ENCODE assay signal across 9 cellular contexts in genomic region chr11:95230054-95231034, GRCh38. TPM values are rescaled to one million over a fixed set of nuclear protein-coding genes. Genes with fewer than 3 reads are reported as not detected.
DNase-seq lines count a peak whose midpoint lies in the region; ATAC-seq and TF ChIP-seq lines count a peak whose summit lies in the region.
"Had no signal": no experiment of that assay in that cellular context is flagged by ENCODE, and none has a peak within 500 bp of the region (broad histone marks: within the 10 kb centered on the region; RNA-seq: fewer than 3 reads in every experiment).

No MANE protein-coding gene starts in this region.

- peak overlapping the region; percentile 77 for H3K27ac Mint-ChIP-seq in activated T-helper 2 cell treated with anti-CD3 and anti-CD28 coated beads, Interferon-gamma antibody, Interleukin-2, Interleukin-4, amounts not matched to agents 10 μg/mL and 5 μg/mL and 100 μg/mL, durations not matched to agents 14 hours and 24 hours and 36 hours
- peak overlapping the region; percentile 99 for H3K27ac Mint-ChIP-seq in nephron progenitor cell
- H3K27ac Mint-ChIP-seq: dendritic cell treated with granulocyte-macrophage colony-stimulating factor and Interleukin-4, amounts not matched to agents 40 ng/mL and 50 ng/mL, for 4 days had no signal

- no peaks in the 10 kb centered on the region for H3K9me3 Mint-ChIP-seq in activated T-helper 2 cell treated with anti-CD3 and anti-CD28 coated beads, Interferon-gamma antibody, Interleukin-2, Interleukin-4, amounts not matched to agents 10 μg/mL and 5 μg/mL and 100 μg/mL, durations not matched to agents 14 hours and 24 hours and 36 hours
- peaks cover 19% of the 10 kb centered on the region for H3K9me3 Mint-ChIP-seq in nephron progenitor cell
- H3K9me3 Mint-ChIP-seq: dendritic cell treated with granulocyte-macrophage colony-stimulating factor and Interleukin-4, amounts not matched to agents 40 ng/mL and 50 ng/mL, for 4 days had no signal

- ATAC-seq in GM18498 (IDR thresholded peaks at IDR 0.05; ENCODE audit: unreplicated experiment) (peak; percentile 12), HG02610 (IDR thresholded peaks at IDR 0.05; ENCODE audit: unreplicated experiment) (peak; percentile 6), HG03378 (IDR thresholded peaks at IDR 0.05; ENCODE audit: unreplicated experiment) (no peak)

- peak; percentile 18 for DNase-seq in NCI-H345 treated with DMSO at 0.1 percent for 48 hours (lab: John Stamatoyannopoulos, UW; ENCODE audit: unreplicated experiment)
- peak; percentile 28 for DNase-seq in activated T-helper 2 cell treated with anti-CD3 and anti-CD28 coated beads, Interferon-gamma antibody, Interleukin-2, Interleukin-4, amounts not matched to agents 10 μg/mL and 5 μg/mL and 100 μg/mL, durations not matched to agents 14 hours and 24 hours and 36 hours (ENCODE audit: low spot score)
- peak; percentile 8 to 39 for DNase-seq in foreskin fibroblast
- peak; percentile 53 for DNase-seq in nephron progenitor cell
- no peak for DNase-seq in SIG-M5 (lab: John Stamatoyannopoulos, UW)

- H3K4me3 Mint-ChIP-seq in activated T-helper 2 cell treated with anti-CD3 and anti-CD28 coated beads, Interferon-gamma antibody, Interleukin-2, Interleukin-4, amounts not matched to agents 10 μg/mL and 5 μg/mL and 100 μg/mL, durations not matched to agents 14 hours and 24 hours and 36 hours (ENCODE audit: low read depth), result peak overlapping the region; percentile 92
- no peak overlapping the region for H3K4me3 Mint-ChIP-seq in nephron progenitor cell
- H3K4me3 Mint-ChIP-seq: dendritic cell treated with granulocyte-macrophage colony-stimulating factor and Interleukin-4, amounts not matched to agents 40 ng/mL and 50 ng/mL, for 4 days had no signal

- peak overlapping the region; percentile 49 to 79 for H3K4me3 ChIP-seq in foreskin fibroblast (ENCODE audit: low read depth in 1 of 2, low read length in 2 of 2)

- intact Hi-C loops in activated T-helper 2 cell treated with anti-CD3 and anti-CD28 coated beads, Interferon-gamma antibody, Interleukin-2, Interleukin-4, amounts not matched to agents 10 μg/mL and 5 μg/mL and 100 μg/mL, durations not matched to agents 14 hours and 24 hours and 36 hours (cut with micrococcal nuclease), result loop anchor here (1.0 to 10.0 kb wide), 10 partner anchors 24 to 1162 kb away; partner anchors contain the start of genes CWC15, ENDOD1, FAM76B and JRKL

- TF ChIP-seq CTCF in foreskin fibroblast (IDR thresholded peaks at IDR 0.05; ENCODE audit: low read depth, low read length) (no peak), nephron progenitor cell (IDR thresholded peaks at IDR 0.05) (no peak)

- peaks cover 21% of the 10 kb centered on the region for H3K36me3 Mint-ChIP-seq in activated T-helper 2 cell treated with anti-CD3 and anti-CD28 coated beads, Interferon-gamma antibody, Interleukin-2, Interleukin-4, amounts not matched to agents 10 μg/mL and 5 μg/mL and 100 μg/mL, durations not matched to agents 14 hours and 24 hours and 36 hours (ENCODE audit: low read depth)
- H3K36me3 Mint-ChIP-seq in nephron progenitor cell (ENCODE audit: low read depth), result peaks cover 23% of the 10 kb centered on the region

- H3K4me1 Mint-ChIP-seq in activated T-helper 2 cell treated with anti-CD3 and anti-CD28 coated beads, Interferon-gamma antibody, Interleukin-2, Interleukin-4, amounts not matched to agents 10 μg/mL and 5 μg/mL and 100 μg/mL, durations not matched to agents 14 hours and 24 hours and 36 hours (ENCODE audit: low read depth), result peaks cover 48% of the 10 kb centered on the region
- H3K4me1 Mint-ChIP-seq in nephron progenitor cell, result peaks cover 17% of the 10 kb centered on the region

- peaks cover 4% of the 10 kb centered on the region for H3K27me3 Mint-ChIP-seq in activated T-helper 2 cell treated with anti-CD3 and anti-CD28 coated beads, Interferon-gamma antibody, Interleukin-2, Interleukin-4, amounts not matched to agents 10 μg/mL and 5 μg/mL and 100 μg/mL, durations not matched to agents 14 hours and 24 hours and 36 hours (ENCODE audit: low read depth)
- H3K27me3 Mint-ChIP-seq in nephron progenitor cell (ENCODE audit: low read depth, poor library complexity), result peaks cover 3% of the 10 kb centered on the region
- H3K27me3 Mint-ChIP-seq: dendritic cell treated with granulocyte-macrophage colony-stimulating factor and Interleukin-4, amounts not matched to agents 40 ng/mL and 50 ng/mL, for 4 days had no signal

RNA-seq across cellular contexts. Expression of gene SESN3, which starts 0.7 kb away (rescaled TPM):
- total RNA-seq in activated T-helper 2 cell treated with anti-CD3 and anti-CD28 coated beads, Interferon-gamma antibody, Interleukin-2, Interleukin-4, amounts not matched to agents 10 μg/mL and 5 μg/mL and 100 μg/mL, durations not matched to agents 14 hours and 24 hours and 36 hours, result 73.2 and 74.9 TPM in 2 replicates
